ENCODE assay signal across 28 cellular contexts in the genomic region with DNA sequence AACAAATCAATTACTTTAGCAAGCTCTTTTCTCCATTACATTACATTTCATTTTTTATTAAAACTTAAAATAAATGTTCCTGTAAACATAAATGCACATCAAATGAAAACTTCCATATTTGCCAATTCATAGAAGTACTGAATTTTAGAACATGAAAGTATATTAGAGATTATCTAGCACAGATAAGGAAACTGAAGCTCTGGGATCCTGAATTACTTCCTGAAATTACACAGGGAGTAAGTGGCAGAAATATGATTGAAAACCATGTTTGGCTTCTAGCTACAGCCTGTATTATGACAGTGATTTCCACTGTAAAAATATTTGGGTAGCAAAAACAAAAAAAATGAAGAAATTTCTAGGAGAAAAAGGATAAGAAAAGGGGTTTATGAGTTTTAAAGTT.
"Had no signal": no experiment of that assay in that cellular context is flagged by ENCODE, and none has a peak within 500 bp of the region (broad histone marks: within the 10 kb centered on the region; RNA-seq: fewer than 3 reads in every experiment).

No MANE protein-coding gene starts in this region.

- H3K36me3 ChIP-seq: colonic mucosa, esophagus muscularis mucosa, esophagus squamous epithelium, gastrocnemius medialis, gastroesophageal sphincter, heart left ventricle, heart right ventricle had no signal

- FAIRE-seq: colon, endometrium, endothelial cell of umbilical vein had no signal

- H3K4me1 Mint-ChIP-seq: endodermal cell had no signal

- H3K4me3 ChIP-seq: colonic mucosa, coronary artery, dorsolateral prefrontal cortex, esophagus muscularis mucosa, esophagus squamous epithelium, gastrocnemius medialis, gastroesophageal sphincter, heart left ventricle, heart right ventricle had no signal

- H3K4me1 ChIP-seq: colonic mucosa, esophagus muscularis mucosa, esophagus squamous epithelium, foreskin keratinocyte, gastrocnemius medialis, gastroesophageal sphincter, heart left ventricle, heart right ventricle had no signal

- H3K27ac ChIP-seq: colonic mucosa, coronary artery, dorsolateral prefrontal cortex, epithelial cell of prostate, esophagus muscularis mucosa, esophagus squamous epithelium, foreskin keratinocyte, gastrocnemius medialis, gastroesophageal sphincter, heart left ventricle, heart right ventricle had no signal

- H3K4me3 Mint-ChIP-seq: dendritic cell treated with granulocyte-macrophage colony-stimulating factor and Interleukin-4, amounts not matched to agents 40 ng/mL and 50 ng/mL, for 4 days; effector memory CD8-positive, alpha-beta T cell; endodermal cell had no signal

- H3K9me3 Mint-ChIP-seq: dendritic cell treated with granulocyte-macrophage colony-stimulating factor and Interleukin-4, amounts not matched to agents 40 ng/mL and 50 ng/mL, for 4 days; endodermal cell had no signal

- H3K27me3 ChIP-seq: colonic mucosa, esophagus muscularis mucosa, esophagus squamous epithelium, foreskin keratinocyte, gastrocnemius medialis, gastroesophageal sphincter, heart left ventricle, heart right ventricle had no signal

- DNase-seq: colonic mucosa; cortex of kidney; dermis blood vessel endothelial cell; dorsolateral prefrontal cortex; effector CD4-positive, alpha-beta T cell; effector CD8-positive, alpha-beta T cell; effector memory CD4-positive, alpha-beta T cell; effector memory CD8-positive, alpha-beta T cell; endodermal cell; erythroblast; esophagus squamous epithelium; foreskin fibroblast; foreskin keratinocyte; foreskin melanocyte; gastrocnemius medialis; glutamatergic neuron; head of caudate nucleus; heart left ventricle; heart right ventricle had no signal

- H3K27me3 Mint-ChIP-seq: dendritic cell treated with granulocyte-macrophage colony-stimulating factor and Interleukin-4, amounts not matched to agents 40 ng/mL and 50 ng/mL, for 4 days; effector memory CD8-positive, alpha-beta T cell had no signal

- H3K9me3 ChIP-seq: colonic mucosa, esophagus muscularis mucosa, esophagus squamous epithelium, gastrocnemius medialis, gastroesophageal sphincter, heart left ventricle had no signal

- ATAC-seq: effector memory CD8-positive, alpha-beta T cell; esophagus mucosa; foreskin keratinocyte; gastrocnemius medialis; gastroesophageal sphincter; heart left ventricle; heart right ventricle had no signal

- H3K27ac Mint-ChIP-seq: dendritic cell treated with granulocyte-macrophage colony-stimulating factor and Interleukin-4, amounts not matched to agents 40 ng/mL and 50 ng/mL, for 4 days; effector memory CD8-positive, alpha-beta T cell; endodermal cell had no signal
